In genomic region chr6:47112311-47112710, GRCh38 we compare ENCODE assay signal across 2 cellular contexts.
A peak's percentile ranks its signal among the peaks of the same experiment; 100 is the strongest.
TF ChIP-seq lines count a peak whose summit lies in the region.

No MANE protein-coding gene starts in this region.

TF ChIP-seq in HepG2, 621 proteins besides CTCF, POLR2A, EP300 and RAD21:
- TF ChIP-seq YEATS2 (CRISPR knock-in tag; IDR thresholded peaks at IDR 0.05; ENCODE audit: borderline replicate concordance) = peak; percentile 19; the same call in 1 of the 2 replicates
- TF ChIP-seq, protein P1, sequence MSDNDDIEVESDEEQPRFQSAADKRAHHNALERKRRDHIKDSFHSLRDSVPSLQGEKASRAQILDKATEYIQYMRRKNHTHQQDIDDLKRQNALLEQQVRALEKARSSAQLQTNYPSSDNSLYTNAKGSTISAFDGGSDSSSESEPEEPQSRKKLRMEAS (IDR thresholded peaks at IDR 0.05) = no peak
- TF ChIP-seq, protein P2, sequence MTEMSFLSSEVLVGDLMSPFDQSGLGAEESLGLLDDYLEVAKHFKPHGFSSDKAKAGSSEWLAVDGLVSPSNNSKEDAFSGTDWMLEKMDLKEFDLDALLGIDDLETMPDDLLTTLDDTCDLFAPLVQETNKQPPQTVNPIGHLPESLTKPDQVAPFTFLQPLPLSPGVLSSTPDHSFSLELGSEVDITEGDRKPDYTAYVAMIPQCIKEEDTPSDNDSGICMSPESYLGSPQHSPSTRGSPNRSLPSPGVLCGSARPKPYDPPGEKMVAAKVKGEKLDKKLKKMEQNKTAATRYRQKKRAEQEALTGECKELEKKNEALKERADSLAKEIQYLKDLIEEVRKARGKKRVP (CRISPR knock-in tag; IDR thresholded peaks at IDR 0.05) = 0 out of 4 replicates have a peak, but pooled peaks of 1 of the 2 experiments have one; percentile 41
- TF ChIP-seq HMG20B (CRISPR knock-in tag; conservative IDR thresholded peaks at IDR 0.05) = no peak

TF ChIP-seq in H1, 55 proteins besides CTCF, POLR2A, EP300 and RAD21:
- TF ChIP-seq TAF1 (IDR thresholded peaks at IDR 0.05; ENCODE audit: low read depth, low read length) (no peak), BACH1 (IDR thresholded peaks at IDR 0.05; ENCODE audit: low read length) (no peak), CTBP2 (IDR thresholded peaks at IDR 0.05; ENCODE audit: borderline replicate concordance, insufficient read depth, insufficient read length, low read length) (no peak), ASH2L (IDR thresholded peaks at IDR 0.05; ENCODE audit: low read length) (no peak), CBX5 (IDR thresholded peaks at IDR 0.05; ENCODE audit: low read depth, low read length) (no peak), HDAC2 (IDR thresholded peaks at IDR 0.05; ENCODE audit: borderline replicate concordance in 1 of 2, low read depth in 2 of 2, low read length in 2 of 2) (no peak), SP2 (IDR thresholded peaks at IDR 0.05; ENCODE audit: low read length) (no peak), CHD1 (IDR thresholded peaks at IDR 0.05; ENCODE audit: low read depth, low read length) (no peak), KDM1A (IDR thresholded peaks at IDR 0.05; ENCODE audit: borderline replicate concordance, low read length) (no peak), PHF8 (conservative IDR thresholded peaks at IDR 0.05; ENCODE audit: low read depth, low read length) (no peak)
TF ChIP-seq in H1: peak in this region for 0.
